In the genomic region with DNA sequence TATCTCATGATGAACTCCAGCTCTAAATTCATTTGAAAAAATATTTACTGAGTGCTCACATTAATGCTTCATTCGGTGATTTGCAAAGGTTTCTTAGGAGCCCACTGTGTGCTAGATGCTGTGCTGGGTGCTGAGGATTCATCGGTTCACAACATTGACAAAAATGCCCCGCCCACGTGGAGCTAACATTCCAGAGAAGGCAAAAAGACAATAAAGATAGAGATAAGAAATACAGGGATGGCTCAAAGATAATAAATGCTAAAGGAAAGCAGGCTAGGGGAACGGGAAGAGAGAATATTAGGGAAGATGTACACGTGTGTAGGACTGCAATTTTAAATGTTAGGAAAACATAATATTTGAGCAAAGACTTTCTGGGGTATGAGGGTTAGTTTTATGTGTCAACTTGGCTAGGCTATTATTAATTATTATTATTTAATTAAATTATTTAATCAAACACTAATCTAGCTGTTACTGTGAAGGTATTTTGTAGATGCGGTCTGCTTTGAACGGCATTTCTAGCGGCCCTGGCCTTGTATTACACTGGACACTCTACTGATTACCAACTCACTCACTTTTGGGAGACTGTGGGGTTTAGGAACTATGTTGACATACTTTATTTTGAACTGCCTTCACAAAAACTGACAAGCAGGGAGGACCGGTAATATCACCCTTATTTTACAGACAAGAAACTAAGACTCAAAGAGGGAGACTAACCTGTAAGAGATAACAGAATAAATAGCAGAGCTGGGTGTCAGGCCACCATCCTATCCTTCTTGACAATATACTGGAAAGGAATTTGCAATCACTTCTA, we compare ENCODE assay signal across 9 cellular contexts.
A peak's percentile ranks its signal among the peaks of the same experiment; 100 is the strongest.
DNase-seq lines count a peak whose midpoint lies in the region; ATAC-seq and TF ChIP-seq lines count a peak whose summit lies in the region.
"Had no signal": no experiment of that assay in that cellular context is flagged by ENCODE, and none has a peak within 500 bp of the region (broad histone marks: within the 10 kb centered on the region; RNA-seq: fewer than 3 reads in every experiment).

No MANE protein-coding gene starts in this region.

- intact Hi-C loops in heart right ventricle (cut with DNase I): loop anchor here in 9 of 10 donors (2.0 to 10.0 kb wide), 13 partner anchors 59 to 269 kb away; a partner anchor contains a TSS
- intact Hi-C loops in Right ventricle myocardium inferior (cut with DNase I): loop anchor here (2.0 to 5.0 kb wide), 3 partner anchors 113 to 194 kb away; a partner anchor contains a TSS

- H3K9me3 ChIP-seq in heart right ventricle: no peaks in the 10 kb centered on the region
- H3K9me3 ChIP-seq in lung (ENCODE audit: control insufficient read depth in 2 of 2, insufficient read depth in 1 of 2, low read length in 1 of 2): no peaks in the 10 kb centered on the region
- H3K9me3 ChIP-seq in upper lobe of left lung: no peaks in the 10 kb centered on the region

- H3K27me3 ChIP-seq in heart right ventricle: no peaks in the 10 kb centered on the region
- no peaks in the 10 kb centered on the region for H3K27me3 ChIP-seq in lung (ENCODE audit: control insufficient read depth, insufficient read depth)
- H3K27me3 ChIP-seq in upper lobe of left lung: no peaks in the 10 kb centered on the region
- no peaks in the 10 kb centered on the region for H3K27me3 ChIP-seq in H7 (ENCODE audit: control insufficient read depth, insufficient read depth, low read length)

- TF ChIP-seq CTCF in heart right ventricle (IDR thresholded peaks at IDR 0.05): no peak
- no peak for TF ChIP-seq CTCF in lung (IDR thresholded peaks at IDR 0.05; ENCODE audit: control extremely low read depth, extremely low read depth)
- no peak for TF ChIP-seq CTCF in upper lobe of left lung (IDR thresholded peaks at IDR 0.05)

- H3K4me1 ChIP-seq in heart right ventricle (peaks cover 2 to 43% (median 31%) of the 10 kb centered on the region in 9 donors), lung (ENCODE audit: control insufficient read depth in 2 of 2, insufficient read depth in 2 of 2, low read length in 2 of 2) (peaks cover 0 to 5% of the 10 kb centered on the region in 2 donors), upper lobe of left lung (peaks cover 23 to 32% (median 29%) of the 10 kb centered on the region in 4 donors)

- no peak for TF ChIP-seq EP300 in upper lobe of left lung (IDR thresholded peaks at IDR 0.05)

- H3K36me3 ChIP-seq in heart right ventricle (no peaks in the 10 kb centered on the region), lung (ENCODE audit: control insufficient read depth in 2 of 2, insufficient read depth in 2 of 2, low read length in 2 of 2) (no peaks in the 10 kb centered on the region), upper lobe of left lung (no peaks in the 10 kb centered on the region), H7 (replicated peaks; ENCODE audit: control insufficient read depth, insufficient read depth, low read length) (no peaks in the 10 kb centered on the region)

- WGBS in heart right ventricle, 2 donors: 51 to 55% methylated on average over 10 of the region's 10 CpGs
- 53 to 69% methylated on average over 10 of the region's 10 CpGs for WGBS in lung, 2 donors
- WGBS in upper lobe of left lung, 2 donors: 57 to 58% methylated on average over 10 of the region's 10 CpGs

- peak overlapping the region in 9 of 10 donors; percentile 60 to 72 (median 71) for H3K4me3 ChIP-seq in heart right ventricle
- no peak overlapping the region for H3K4me3 ChIP-seq in lung
- H3K4me3 ChIP-seq in upper lobe of left lung: peak overlapping the region; percentile 57 to 74 (median 64)
- H3K4me3 ChIP-seq in H7 (ENCODE audit: insufficient read depth, low read depth, low read length): no peak overlapping the region

- ATAC-seq in heart right ventricle: no peak
- no peak for ATAC-seq in Right ventricle myocardium inferior
- ATAC-seq in lung (ENCODE audit: insufficient read depth, low FRiP score): no peak
- ATAC-seq in upper lobe of left lung (ENCODE audit: low FRiP score in 2 of 2): no peak
- no peak for ATAC-seq in GM18867 (IDR thresholded peaks at IDR 0.05; ENCODE audit: unreplicated experiment)

- H3K27ac ChIP-seq in heart right ventricle (peak overlapping the region; percentile 87 to 99 (median 96)), lung (ENCODE audit: low read depth in 1 of 2, low read length in 1 of 2) (peak overlapping the region; percentile 97 to 98), upper lobe of left lung (peak overlapping the region; percentile 93 to 99 (median 96))

- DNase-seq in heart right ventricle (no peak), Right ventricle myocardium inferior (ENCODE audit: missing footprints) (no peak), astrocyte of the hippocampus (ENCODE audit: low read depth, low spot score) (peak; percentile 5), lung (ENCODE audit: low spot score) (no peak), upper lobe of left lung (no peak), H7 (no peak), NCI-H1048 (lab: John Stamatoyannopoulos, UW) (no peak)
- DNase-seq: activated CD4-positive, CD25-positive, alpha-beta regulatory T cell had no signal

- no peak for TF ChIP-seq POLR2A in upper lobe of left lung (IDR thresholded peaks at IDR 0.05)

Comparison
In these comparisons a context has a peak if more than half of its experiments do, and no peak if none do; other contexts are left out.
1. H3K4me3 ChIP-seq: peak in heart right ventricle (9 of 10) and upper lobe of left lung (4 of 4); none in lung (single experiment) and H7 (single experiment).
2. Peak in every context shown above with its lines, with median percentiles within 50 percentile points of each other: H3K27ac ChIP-seq.